ENCODE assay signal across 9 cellular contexts in genomic region chr5:73419414-73420390, GRCh38. TPM values are rescaled to one million over a fixed set of nuclear protein-coding genes. Genes with fewer than 3 reads are reported as not detected.
DNase-seq lines count a peak whose midpoint lies in the region; ATAC-seq and TF ChIP-seq lines count a peak whose summit lies in the region.
"Had no signal": no experiment of that assay in that cellular context is flagged by ENCODE, and none has a peak within 500 bp of the region (broad histone marks: within the 10 kb centered on the region; RNA-seq: fewer than 3 reads in every experiment).

No MANE protein-coding gene starts in this region.

- TF ChIP-seq CTCF in HFFc6 (IDR thresholded peaks at IDR 0.05) (no peak), endodermal cell (conservative IDR thresholded peaks at IDR 0.05) (no peak)

- H3K9me3 Mint-ChIP-seq in HFFc6 (no peaks in the 10 kb centered on the region), endodermal cell (no peaks in the 10 kb centered on the region)
- H3K9me3 Mint-ChIP-seq in naive thymus-derived CD8-positive, alpha-beta T cell: peaks cover 0 to 5% (median 0%) of the 10 kb centered on the region in 9 donors
- H3K9me3 Mint-ChIP-seq: stimulated activated naive CD8-positive, alpha-beta T cell treated with anti-CD3 and anti-CD28 coated beads, Interleukin-15, Interleukin-2, amounts not matched to agents 100 ng/mL and 50 ng/mL, for 24 hours had no signal

- peaks cover 40% of the 10 kb centered on the region for H3K4me1 Mint-ChIP-seq in HFFc6 (ENCODE audit: low read depth)
- peaks cover 6% of the 10 kb centered on the region for H3K4me1 Mint-ChIP-seq in endodermal cell
- H3K4me1 Mint-ChIP-seq in naive thymus-derived CD8-positive, alpha-beta T cell: peaks cover 4 to 22% (median 14%) of the 10 kb centered on the region in 4 donors

- 78 to 80% methylated on average over 24 to 81 of the region's 81 CpGs for WGBS in endodermal cell (ENCODE audit: insufficient coverage in 1 of 2, insufficient read length in 1 of 2), 2 experiments

- H3K4me3 ChIP-seq in endodermal cell (ENCODE audit: low read length): no peak overlapping the region

- H3K9me3 ChIP-seq in endodermal cell (ENCODE audit: control insufficient read depth, low read length): no peaks in the 10 kb centered on the region

- ATAC-seq in naive thymus-derived CD8-positive, alpha-beta T cell: peak; percentile 25 to 41
- ATAC-seq in HG02852 (IDR thresholded peaks at IDR 0.05; ENCODE audit: unreplicated experiment) (no peak), HG02970 (IDR thresholded peaks at IDR 0.05; ENCODE audit: low FRiP score, unreplicated experiment) (no peak), HG03280 (IDR thresholded peaks at IDR 0.05; ENCODE audit: unreplicated experiment) (no peak), GM19397 (IDR thresholded peaks at IDR 0.05; ENCODE audit: unreplicated experiment) (no peak)

- peak; percentile 53 for DNase-seq in AG08395 (ENCODE audit: low spot score)
- no peak for DNase-seq in HFFc6
- peak; percentile 84 for DNase-seq in endodermal cell
- no peak for DNase-seq in naive thymus-derived CD8-positive, alpha-beta T cell

- no peaks in the 10 kb centered on the region for H3K4me1 ChIP-seq in endodermal cell (ENCODE audit: control insufficient read depth, insufficient read depth, low read length)

- no peak overlapping the region for H3K27ac ChIP-seq in endodermal cell (ENCODE audit: low read depth, low read length)

- no peaks in the 10 kb centered on the region for H3K36me3 ChIP-seq in endodermal cell (ENCODE audit: control insufficient read depth, insufficient read depth, low read length)

- H3K27me3 Mint-ChIP-seq in HFFc6 (ENCODE audit: insufficient read depth) (no peaks in the 10 kb centered on the region; the same call in none of the 2 replicates), endodermal cell (ENCODE audit: insufficient read depth) (peaks cover 89% of the 10 kb centered on the region)
- H3K27me3 Mint-ChIP-seq in naive thymus-derived CD8-positive, alpha-beta T cell: peaks cover 61 to 100% (median 77%) of the 10 kb centered on the region in 5 donors

- peaks cover 31% of the 10 kb centered on the region for H3K27me3 ChIP-seq in endodermal cell (ENCODE audit: control insufficient read depth, insufficient read depth, low read length, poor library complexity, severe bottlenecking)

- no peak overlapping the region for H3K9ac ChIP-seq in endodermal cell (ENCODE audit: extremely low read depth, low read length, poor library complexity, severe bottlenecking)

- 0 out of 2 replicates have a peak overlapping the region, but pooled peaks have one; percentile 13 for H3K27ac Mint-ChIP-seq in HFFc6
- no peak overlapping the region for H3K27ac Mint-ChIP-seq in endodermal cell
- no peak overlapping the region for H3K27ac Mint-ChIP-seq in naive thymus-derived CD8-positive, alpha-beta T cell
- H3K27ac Mint-ChIP-seq: stimulated activated naive CD8-positive, alpha-beta T cell treated with anti-CD3 and anti-CD28 coated beads, Interleukin-15, Interleukin-2, amounts not matched to agents 100 ng/mL and 50 ng/mL, for 24 hours had no signal

- H3K36me3 Mint-ChIP-seq in HFFc6 (ENCODE audit: low read depth) (peaks cover 7% of the 10 kb centered on the region), endodermal cell (ENCODE audit: low read depth) (no peaks in the 10 kb centered on the region)
- peaks cover 2 to 27% (median 2%) of the 10 kb centered on the region in 3 donors for H3K36me3 Mint-ChIP-seq in naive thymus-derived CD8-positive, alpha-beta T cell

- POLR2A ChIA-PET in naive thymus-derived CD8-positive, alpha-beta T cell (lab: Charles Lee): no interaction called here

- H3K4me3 Mint-ChIP-seq in HFFc6: peak overlapping the region; percentile 73
- peak overlapping the region; percentile 58 for H3K4me3 Mint-ChIP-seq in endodermal cell
- peak overlapping the region in 9 of 10 donors; percentile 21 to 67 (median 58) for H3K4me3 Mint-ChIP-seq in naive thymus-derived CD8-positive, alpha-beta T cell

RNA-seq across cellular contexts. Expression of gene FOXD1, which starts 28.9 kb away (rescaled TPM):
- 10 to 100 TPM; 40.0 to 50.0 (median 45.4) TPM for total RNA-seq in HFFc6 (2021; fragmentation: NEBNext Ultra II Directional; extraction: Animal tissue kit (Norgen Biotek cat#: 25700))
- under 1 TPM; 0.29 to 0.59 TPM for total RNA-seq in endodermal cell
- 0.64 TPM for polyA plus RNA-seq in endodermal cell (2013, experiment 1 of 2)
- polyA plus RNA-seq in endodermal cell (2013, experiment 2 of 2): 0.79 TPM
- not detected for total RNA-seq in naive thymus-derived CD8-positive, alpha-beta T cell
- polyA plus RNA-seq in naive thymus-derived CD8-positive, alpha-beta T cell: not detected

Comparison
In these comparisons a context has a peak if more than half of its experiments do, and no peak if none do; other contexts are left out.
1. DNase-seq: peak in AG08395 (single experiment) and endodermal cell (single experiment); none in HFFc6 (single experiment) and naive thymus-derived CD8-positive, alpha-beta T cell (0 of 10).
2. ATAC-seq: peak in naive thymus-derived CD8-positive, alpha-beta T cell (2 of 2); none in HG02852 (single experiment), HG02970 (single experiment), HG03280 (single experiment) and GM19397 (single experiment).
3. RNA of gene FOXD1, which starts 28.9 kb away (total RNA-seq): 40.0 to 50.0 TPM in HFFc6; 0.29 to 0.59 TPM in endodermal cell and not detected in naive thymus-derived CD8-positive, alpha-beta T cell; every median in the first group is over 10 times any median in the second.
4. Peak in every context shown above with its lines, with median percentiles within 50 percentile points of each other: H3K4me3 Mint-ChIP-seq.